In genomic region chr17:38732376-38733314, GRCh38 we compare ENCODE assay signal across 10 cellular contexts. TPM values are rescaled to one million over a fixed set of nuclear protein-coding genes. Genes with fewer than 3 reads are reported as not detected.
DNase-seq lines count a peak whose midpoint lies in the region; ATAC-seq lines count a peak whose summit lies in the region.
"Had no signal": no experiment of that assay in that cellular context is flagged by ENCODE, and none has a peak within 500 bp of the region (broad histone marks: within the 10 kb centered on the region; RNA-seq: fewer than 3 reads in every experiment).

No MANE protein-coding gene starts in this region.

- no peak for DNase-seq in T-helper 2 cell treated with Interferon-gamma antibody and Interleukin-4, amounts not matched to agents 5 μg/mL and 100 μg/mL, for 36 hours (ENCODE audit: low spot score)
- DNase-seq in T-helper 2 cell = no peak
- DNase-seq in kidney glomerular epithelial cell (lab: John Stamatoyannopoulos, UW) = peak; percentile 17
- no peak for DNase-seq in GDM1 (lab: John Stamatoyannopoulos, UW)
- no peak for DNase-seq in NCI-H2081 (lab: John Stamatoyannopoulos, UW)
- DNase-seq: activated gamma-delta T cell, NCI-H1436 treated with DMSO at 0.1 percent for 48 hours had no signal

- H3K36me3 Mint-ChIP-seq in T-helper 2 cell treated with Interferon-gamma antibody and Interleukin-4, amounts not matched to agents 5 μg/mL and 100 μg/mL, for 36 hours (ENCODE audit: low read depth) = peaks cover 26% of the 10 kb centered on the region
- H3K36me3 Mint-ChIP-seq in activated T-helper 17 cell treated with anti-CD3 and anti-CD28 coated beads, Interleukin-2, amount 50 U/mL, for 72 hours (ENCODE audit: low read depth) = peaks cover 64% of the 10 kb centered on the region

- peak overlapping the region; percentile 87 for H3K27ac ChIP-seq in subcutaneous abdominal adipose tissue (ENCODE audit: low read depth, low read length)

- no peak overlapping the region for H3K4me3 ChIP-seq in subcutaneous abdominal adipose tissue (ENCODE audit: low read depth in 1 of 5, low read length in 5 of 5)

- H3K9me3 ChIP-seq in subcutaneous abdominal adipose tissue (ENCODE audit: control insufficient read depth in 5 of 5, low read length in 5 of 5) = no peaks in the 10 kb centered on the region

- no peak for ATAC-seq in activated T-helper 17 cell treated with anti-CD3 and anti-CD28 coated beads, Interleukin-2, amount 50 U/mL, for 72 hours (replicated peaks)
- no peak for ATAC-seq in GM19397 (IDR thresholded peaks at IDR 0.05; ENCODE audit: unreplicated experiment)

- H3K4me1 ChIP-seq in subcutaneous abdominal adipose tissue (ENCODE audit: control insufficient read depth in 5 of 5, insufficient read depth in 5 of 5, low read length in 5 of 5) = peaks cover 12 to 54% (median 46%) of the 10 kb centered on the region in 5 donors

- H3K36me3 ChIP-seq in subcutaneous abdominal adipose tissue (ENCODE audit: control insufficient read depth in 5 of 5, insufficient read depth in 5 of 5, low read length in 5 of 5) = peaks cover 0 to 45% (median 27%) of the 10 kb centered on the region in 5 donors

- H3K4me3 Mint-ChIP-seq in T-helper 2 cell treated with Interferon-gamma antibody and Interleukin-4, amounts not matched to agents 5 μg/mL and 100 μg/mL, for 36 hours = peak overlapping the region; percentile 96
- peak overlapping the region; percentile 93 for H3K4me3 Mint-ChIP-seq in activated T-helper 17 cell treated with anti-CD3 and anti-CD28 coated beads, Interleukin-2, amount 50 U/mL, for 72 hours

- peaks cover 45% of the 10 kb centered on the region for H3K4me1 Mint-ChIP-seq in T-helper 2 cell treated with Interferon-gamma antibody and Interleukin-4, amounts not matched to agents 5 μg/mL and 100 μg/mL, for 36 hours (ENCODE audit: low read depth)
- peaks cover 52% of the 10 kb centered on the region for H3K4me1 Mint-ChIP-seq in activated T-helper 17 cell treated with anti-CD3 and anti-CD28 coated beads, Interleukin-2, amount 50 U/mL, for 72 hours

- H3K9me3 Mint-ChIP-seq in T-helper 2 cell treated with Interferon-gamma antibody and Interleukin-4, amounts not matched to agents 5 μg/mL and 100 μg/mL, for 36 hours = no peaks in the 10 kb centered on the region
- peaks cover 3% of the 10 kb centered on the region for H3K9me3 Mint-ChIP-seq in activated T-helper 17 cell treated with anti-CD3 and anti-CD28 coated beads, Interleukin-2, amount 50 U/mL, for 72 hours

- H3K27ac Mint-ChIP-seq in T-helper 2 cell treated with Interferon-gamma antibody and Interleukin-4, amounts not matched to agents 5 μg/mL and 100 μg/mL, for 36 hours = peak overlapping the region; percentile 70
- H3K27ac Mint-ChIP-seq in activated T-helper 17 cell treated with anti-CD3 and anti-CD28 coated beads, Interleukin-2, amount 50 U/mL, for 72 hours = peak overlapping the region; percentile 94

- H3K27me3 ChIP-seq in subcutaneous abdominal adipose tissue (ENCODE audit: control insufficient read depth in 5 of 5, insufficient read depth in 4 of 5, low read length in 5 of 5) = no peaks in the 10 kb centered on the region

- H3K27me3 Mint-ChIP-seq in T-helper 2 cell treated with Interferon-gamma antibody and Interleukin-4, amounts not matched to agents 5 μg/mL and 100 μg/mL, for 36 hours (ENCODE audit: low read depth) = no peaks in the 10 kb centered on the region
- no peaks in the 10 kb centered on the region for H3K27me3 Mint-ChIP-seq in activated T-helper 17 cell treated with anti-CD3 and anti-CD28 coated beads, Interleukin-2, amount 50 U/mL, for 72 hours

- peak overlapping the region in 2 of 5 donors; percentile 11 to 60 for H3K9ac ChIP-seq in subcutaneous abdominal adipose tissue (ENCODE audit: low read length in 5 of 5)

RNA-seq across cellular contexts. Expression of gene CISD3, which starts 2.5 kb away (rescaled TPM):
- 10 to 100 TPM; 36.1 to 57.3 TPM for total RNA-seq in activated T-helper 17 cell treated with anti-CD3 and anti-CD28 coated beads, Interleukin-2, amount 50 U/mL, for 72 hours

RNA-seq across cellular contexts. Expression of gene PCGF2, which starts 15.5 kb away (rescaled TPM):
- 1 to 10 TPM; 1.6 to 4.3 TPM for total RNA-seq in activated T-helper 17 cell treated with anti-CD3 and anti-CD28 coated beads, Interleukin-2, amount 50 U/mL, for 72 hours

RNA-seq across cellular contexts. Expression of gene PSMB3, which starts 19.9 kb away (rescaled TPM):
- 100 to 1,000 TPM; 235 to 375 TPM for total RNA-seq in activated T-helper 17 cell treated with anti-CD3 and anti-CD28 coated beads, Interleukin-2, amount 50 U/mL, for 72 hours

RNA-seq across cellular contexts. Expression of gene MLLT6, which starts 27.6 kb away (rescaled TPM):
- 100 to 1,000 TPM; 232 to 395 TPM for total RNA-seq in activated T-helper 17 cell treated with anti-CD3 and anti-CD28 coated beads, Interleukin-2, amount 50 U/mL, for 72 hours

RNA-seq across cellular contexts. Expression of gene EPOP, which starts 57.9 kb away (rescaled TPM):
- 10 to 100 TPM; 29.6 to 39.1 TPM for total RNA-seq in activated T-helper 17 cell treated with anti-CD3 and anti-CD28 coated beads, Interleukin-2, amount 50 U/mL, for 72 hours
